In the genomic region with DNA sequence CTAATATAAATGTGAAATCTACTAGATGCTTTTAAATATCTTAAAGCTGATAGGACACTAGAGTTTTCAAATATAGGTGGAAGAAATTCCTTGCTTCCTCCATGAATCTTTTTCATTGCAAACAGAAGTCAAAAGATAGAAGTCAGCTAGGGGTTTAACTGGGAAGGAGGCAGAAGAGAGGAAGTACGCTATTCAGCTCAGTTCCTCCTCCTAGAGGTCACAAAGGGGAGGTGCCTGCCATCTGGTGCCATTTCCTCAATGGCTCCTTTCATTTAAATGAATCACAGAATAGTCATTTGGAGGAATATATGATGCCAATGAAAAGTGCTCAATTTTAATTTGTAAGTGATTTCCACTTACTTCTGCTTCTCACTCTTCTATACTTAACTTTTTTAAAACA, we compare ENCODE assay signal across 8 cellular contexts. TPM values are rescaled to one million over a fixed set of nuclear protein-coding genes. Genes with fewer than 3 reads are reported as not detected.
DNase-seq lines count a peak whose midpoint lies in the region; ATAC-seq, FAIRE-seq and TF ChIP-seq lines count a peak whose summit lies in the region.

No MANE protein-coding gene starts in this region.

- H3K4me3 ChIP-seq in OCI-LY1 (ENCODE audit: low read depth, low read length, poor library complexity, severe bottlenecking) = no peak overlapping the region
- H3K4me3 ChIP-seq in foreskin fibroblast (ENCODE audit: low read depth in 1 of 2, low read length in 2 of 2) = no peak overlapping the region
- no peak overlapping the region for H3K4me3 ChIP-seq in adrenal gland

- peaks cover 10% of the 10 kb centered on the region for H3K36me3 Mint-ChIP-seq in mesothelial cell of epicardium

- H3K27me3 Mint-ChIP-seq in mesothelial cell of epicardium (ENCODE audit: low read depth) = no peaks in the 10 kb centered on the region

- H3K79me2 ChIP-seq in OCI-LY1 (ENCODE audit: insufficient read depth, low read length) = no peaks in the 10 kb centered on the region

- TF ChIP-seq CTCF in D721Med (IDR thresholded peaks at IDR 0.05; ENCODE audit: insufficient read depth, missing control alignments) (peak; percentile 31), OCI-LY1 (IDR thresholded peaks at IDR 0.05; ENCODE audit: low read length) (peak; percentile 74), foreskin fibroblast (IDR thresholded peaks at IDR 0.05; ENCODE audit: low read depth, low read length) (peak; percentile 8), mesothelial cell of epicardium (IDR thresholded peaks at IDR 0.05; ENCODE audit: unreplicated experiment) (no peak), adrenal gland (IDR thresholded peaks at IDR 0.05) (peak in 2 of 6 experiments; percentile 24 to 27)

- H3K9me3 Mint-ChIP-seq in mesothelial cell of epicardium = no peaks in the 10 kb centered on the region

- H3K27ac Mint-ChIP-seq in mesothelial cell of epicardium = no peak overlapping the region

- DNase-seq in D721Med (ENCODE audit: insufficient read length, low spot score) (no peak), foreskin fibroblast (peak in 1 of 2 donors; percentile 10), hippocampal formation (lab: John Stamatoyannopoulos, UW) (no peak), mesothelial cell of epicardium (ENCODE audit: low spot score in 2 of 2, unreplicated experiment in 2 of 2) (no peak), adrenal gland (no peak)

- TF ChIP-seq POLR2A in adrenal gland (IDR thresholded peaks at IDR 0.05) = no peak

- ATAC-seq in GM18873 (IDR thresholded peaks at IDR 0.05; ENCODE audit: low FRiP score, unreplicated experiment) (peak; percentile 85), HG02943 (IDR thresholded peaks at IDR 0.05; ENCODE audit: low read depth, unreplicated experiment) (peak; percentile 82)

- no peak overlapping the region for H3K4me3 Mint-ChIP-seq in mesothelial cell of epicardium

- peaks cover 20% of the 10 kb centered on the region for H3K4me1 Mint-ChIP-seq in mesothelial cell of epicardium

- intact Hi-C loops in adrenal gland (cut with DNase I) = no loop called here

- H3K36me3 ChIP-seq in OCI-LY1 (ENCODE audit: insufficient read depth, low read length) (no peaks in the 10 kb centered on the region), adrenal gland (replicated peaks in 1 of 2) (no peaks in the 10 kb centered on the region)

- no peak overlapping the region for H3K9ac ChIP-seq in OCI-LY1 (ENCODE audit: low read length)

- no peak overlapping the region for H2AFZ ChIP-seq in OCI-LY1 (ENCODE audit: low read length)

- no peak overlapping the region for H3K27ac ChIP-seq in OCI-LY1 (ENCODE audit: low read depth, low read length, poor library complexity, severe bottlenecking)
- no peak overlapping the region for H3K27ac ChIP-seq in adrenal gland

- H3F3A ChIP-seq in OCI-LY1 (ENCODE audit: insufficient read depth, low read length) = no peaks in the 10 kb centered on the region

- 59 to 73% (median 65%) methylated on average over 1 of the region's 1 CpG for WGBS in adrenal gland, 4 donors

- H3K27me3 ChIP-seq in OCI-LY1 (ENCODE audit: insufficient read depth, low read length) (no peaks in the 10 kb centered on the region), adrenal gland (peaks cover 3% of the 10 kb centered on the region)

- FAIRE-seq in D721Med (lab: Jason Lieb, UNC) = no peak

- no peaks in the 10 kb centered on the region for H3K9me2 ChIP-seq in OCI-LY1 (ENCODE audit: low read depth, low read length)

- H3K4me2 ChIP-seq in OCI-LY1 (ENCODE audit: low read length) = no peak overlapping the region

- H3K9me3 ChIP-seq in OCI-LY1 (ENCODE audit: low read length) = no peaks in the 10 kb centered on the region
- H3K9me3 ChIP-seq in adrenal gland (replicated peaks in 1 of 3) = no peaks in the 10 kb centered on the region

- no peaks in the 10 kb centered on the region for H3K4me1 ChIP-seq in OCI-LY1 (ENCODE audit: insufficient read depth, low read length, severe bottlenecking)
- H3K4me1 ChIP-seq in adrenal gland (replicated peaks in 1 of 2) = peaks cover 0 to 4% of the 10 kb centered on the region in 2 donors

- no peaks in the 10 kb centered on the region for H4K20me1 ChIP-seq in OCI-LY1 (ENCODE audit: insufficient read depth, low read length)

RNA-seq across cellular contexts. Expression of a gene that starts 8.5 kb away (rescaled TPM):
- total RNA-seq in mesothelial cell of epicardium (55.8 to 67.6 TPM (median 56.7 TPM) in 3 replicates), adrenal gland (1 to 10 TPM in 2 of 8 donors, under 1 TPM in 6; 0.14 to 1.6 (median 0.47) TPM)
- under 1 TPM; 0.05 to 0.54 (median 0.16) TPM for polyA plus RNA-seq in adrenal gland

Comparison
In these comparisons a context has a peak if more than half of its experiments do, and no peak if none do; other contexts are left out.
1. RNA of a gene that starts 8.5 kb away (total RNA-seq): 55.8 to 67.6 TPM in mesothelial cell of epicardium; 0.14 to 1.6 TPM in adrenal gland; every median in the first group is over 10 times any median in the second.